ENCODE assay signal across 13 cellular contexts in genomic region chr1:164562947-164563346, GRCh38. TPM values are rescaled to one million over a fixed set of nuclear protein-coding genes. Genes with fewer than 3 reads are reported as not detected.
DNase-seq lines count a peak whose midpoint lies in the region; ATAC-seq and TF ChIP-seq lines count a peak whose summit lies in the region.
"Had no signal": no experiment of that assay in that cellular context is flagged by ENCODE, and none has a peak within 500 bp of the region (broad histone marks: within the 10 kb centered on the region; RNA-seq: fewer than 3 reads in every experiment).

No MANE protein-coding gene starts in this region.

- peak overlapping the region; percentile 9 to 88 (median 73) for H3K4me3 ChIP-seq in heart left ventricle
- H3K4me3 ChIP-seq in epithelial cell of proximal tubule (ENCODE audit: low read depth, low read length): peak overlapping the region; percentile 56
- H3K4me3 ChIP-seq in neural cell (ENCODE audit: low read length): peak overlapping the region; percentile 75
- H3K4me3 ChIP-seq in aorta (ENCODE audit: low read length in 2 of 2): peak overlapping the region; percentile 75 to 90
- H3K4me3 ChIP-seq in effector memory CD4-positive, alpha-beta T cell (ENCODE audit: insufficient read depth, low read depth, low read length, poor library complexity, severe bottlenecking): no peak overlapping the region
- H3K4me3 ChIP-seq: BLaER1 treated with 17β-estradiol and CSF1 and Interleukin-3, amounts not matched to agents 10 nM and 100 nM; GM12878 had no signal

- no peak for TF ChIP-seq RAD21 in neural cell (conservative IDR thresholded peaks at IDR 0.05)

- H3K27ac ChIP-seq in heart left ventricle: peak overlapping the region; percentile 26 to 87 (median 68)
- H3K27ac ChIP-seq in neural cell (ENCODE audit: low read length): peak overlapping the region; percentile 90
- no peak overlapping the region for H3K27ac ChIP-seq in aorta (ENCODE audit: low read depth in 1 of 2, low read length in 2 of 2)
- no peak overlapping the region for H3K27ac ChIP-seq in effector memory CD4-positive, alpha-beta T cell (ENCODE audit: insufficient read depth, low read length, poor library complexity, severe bottlenecking)
- H3K27ac ChIP-seq: BLaER1 treated with 17β-estradiol and CSF1 and Interleukin-3, amounts not matched to agents 10 nM and 100 nM had no signal

- H3K36me3 ChIP-seq in heart left ventricle (no peaks in the 10 kb centered on the region), neural cell (ENCODE audit: insufficient read depth, low read length) (no peaks in the 10 kb centered on the region), aorta (ENCODE audit: control insufficient read depth in 1 of 2, insufficient read depth in 2 of 2, low read length in 1 of 2) (no peaks in the 10 kb centered on the region)
- no peaks in the 10 kb centered on the region for H3K36me3 ChIP-seq in effector memory CD4-positive, alpha-beta T cell (ENCODE audit: control insufficient read depth, insufficient read depth, low read length)
- H3K36me3 ChIP-seq: BLaER1 treated with 17β-estradiol and CSF1 and Interleukin-3, amounts not matched to agents 10 nM and 100 nM had no signal

- H3K27me3 ChIP-seq in heart left ventricle (peaks cover 0 to 6% (median 0%) of the 10 kb centered on the region in 9 donors), neural cell (ENCODE audit: insufficient read depth, low read depth, low read length) (no peaks in the 10 kb centered on the region), aorta (ENCODE audit: control insufficient read depth in 1 of 2, insufficient read depth in 2 of 2, low read length in 1 of 2) (no peaks in the 10 kb centered on the region)
- H3K27me3 ChIP-seq in effector memory CD4-positive, alpha-beta T cell (replicated peaks; ENCODE audit: control insufficient read depth, insufficient read depth, low read length, poor library complexity, severe bottlenecking): peaks cover 6% of the 10 kb centered on the region

- intact Hi-C loops in heart left ventricle (cut with DNase I) (loop anchor here in 7 of 10 donors (5.0 to 10.0 kb wide), 8 partner anchors 44 to 224 kb away; no protein-coding TSS in a partner anchor), left ventricle myocardium superior (cut with micrococcal nuclease) (loop anchor here (10.0 kb wide), 1 partner anchor 222 kb away; no protein-coding TSS in a partner anchor), aorta (cut with DNase I) (loop anchor here in 1 of 2 donors (5.0 kb wide), 1 partner anchor 224 kb away; no protein-coding TSS in a partner anchor)

- H2AFZ ChIP-seq in neural cell (ENCODE audit: low read depth, low read length): no peak overlapping the region

- WGBS in heart left ventricle, 4 donors: 28 to 38% (median 30%) methylated on average over 2 of the region's 2 CpGs
- WGBS in aorta, 2 donors: 15 to 20% methylated on average over 2 of the region's 2 CpGs

- H4K20me1 ChIP-seq in neural cell (ENCODE audit: insufficient read depth): no peaks in the 10 kb centered on the region

- ATAC-seq in heart left ventricle: no peak
- ATAC-seq in left ventricle myocardium superior: no peak
- no peak for ATAC-seq in aorta (ENCODE audit: low FRiP score)
- ATAC-seq in HG03280 (IDR thresholded peaks at IDR 0.05; ENCODE audit: unreplicated experiment): no peak
- ATAC-seq in GM18868 (IDR thresholded peaks at IDR 0.05; ENCODE audit: unreplicated experiment): no peak
- ATAC-seq: GM12878, HepG2 had no signal

- TF ChIP-seq CTCF in heart left ventricle (IDR thresholded peaks at IDR 0.05) (no peak), epithelial cell of proximal tubule (conservative IDR thresholded peaks at IDR 0.05; ENCODE audit: low read depth, low read length) (no peak), neural cell (IDR thresholded peaks at IDR 0.05; ENCODE audit: poor library complexity, severe bottlenecking) (no peak)

- peaks cover 82% of the 10 kb centered on the region for H3K79me2 ChIP-seq in neural cell (replicated peaks; ENCODE audit: insufficient read depth, low read length)

- peaks cover 5% of the 10 kb centered on the region for H3F3A ChIP-seq in neural cell (ENCODE audit: insufficient read depth, low read length, poor library complexity, severe bottlenecking)

- peak overlapping the region; percentile 88 for H3K9ac ChIP-seq in neural cell (ENCODE audit: low read length)
- H3K9ac ChIP-seq: BLaER1 treated with 17β-estradiol and CSF1 and Interleukin-3, amounts not matched to agents 10 nM and 100 nM had no signal

- H3K4me1 ChIP-seq in heart left ventricle (peaks cover 0 to 37% (median 17%) of the 10 kb centered on the region in 12 donors), aorta (ENCODE audit: control insufficient read depth in 1 of 2, insufficient read depth in 2 of 2, low read length in 2 of 2) (peaks cover 0 to 2% of the 10 kb centered on the region in 2 donors)
- peaks cover 4% of the 10 kb centered on the region for H3K4me1 ChIP-seq in effector memory CD4-positive, alpha-beta T cell (ENCODE audit: control insufficient read depth, insufficient read depth, low read length, poor library complexity, severe bottlenecking)

- TF ChIP-seq EP300 in neural cell (conservative IDR thresholded peaks at IDR 0.05; ENCODE audit: poor library complexity, severe bottlenecking): no peak

- H3K4me2 ChIP-seq in neural cell (ENCODE audit: low read length): peak overlapping the region; percentile 95
- H3K4me2 ChIP-seq: BLaER1 treated with 17β-estradiol and CSF1 and Interleukin-3, amounts not matched to agents 10 nM and 100 nM had no signal

- no peak for DNase-seq in heart left ventricle
- DNase-seq in left ventricle myocardium superior: no peak
- DNase-seq in epithelial cell of proximal tubule (ENCODE audit: low read depth): no peak
- DNase-seq in aorta: no peak
- no peak for DNase-seq in effector memory CD4-positive, alpha-beta T cell
- DNase-seq: NCI-H345, T-helper 2 cell had no signal

- no peak for TF ChIP-seq POLR2A in heart left ventricle (IDR thresholded peaks at IDR 0.05)

- H3K9me2 ChIP-seq in neural cell (ENCODE audit: insufficient read depth, low read length): no peaks in the 10 kb centered on the region

- no peaks in the 10 kb centered on the region for H3K9me3 ChIP-seq in heart left ventricle
- H3K9me3 ChIP-seq in neural cell (ENCODE audit: low read length): no peaks in the 10 kb centered on the region
- H3K9me3 ChIP-seq in aorta (ENCODE audit: control insufficient read depth, low read length): no peaks in the 10 kb centered on the region
- no peaks in the 10 kb centered on the region for H3K9me3 ChIP-seq in effector memory CD4-positive, alpha-beta T cell (ENCODE audit: control insufficient read depth, low read length)
- H3K9me3 ChIP-seq: BLaER1 treated with 17β-estradiol and CSF1 and Interleukin-3, amounts not matched to agents 10 nM and 100 nM had no signal

TF ChIP-seq in neural cell, 6 proteins besides CTCF, POLR2A, EP300 and RAD21:
- TF ChIP-seq POLR2AphosphoS5 (IDR thresholded peaks at IDR 0.05) (no peak), REST (IDR thresholded peaks at IDR 0.05; ENCODE audit: borderline replicate concordance) (no peak), MXI1 (conservative IDR thresholded peaks at IDR 0.05; ENCODE audit: poor library complexity, severe bottlenecking) (peak; percentile 29), SMC3 (conservative IDR thresholded peaks at IDR 0.05; ENCODE audit: poor library complexity) (peak; percentile 11)

RNA-seq across cellular contexts. Expression of gene PBX1, which starts 4.0 kb away (rescaled TPM):
- total RNA-seq in heart left ventricle (10 to 100 TPM; 24.0 to 78.2 (median 59.8) TPM), left ventricle myocardium superior (69.6 TPM), epithelial cell of proximal tubule (3.0 and 4.4 TPM in 2 replicates), aorta (100 to 1,000 TPM in 1 of 2 donors, 10 to 100 TPM in 1; 61.8 to 125 TPM)
- polyA plus RNA-seq in heart left ventricle (10 to 100 TPM; 15.2 to 28.7 TPM), neural cell (42.4 and 48.1 TPM in 2 replicates), aorta (10 to 100 TPM; 14.0 to 18.2 TPM)
- polyA minus RNA-seq in neural cell: 233 and 303 TPM in 2 replicates
- total RNA-seq: HepG2 had no signal

Comparison
In these comparisons a context has a peak if more than half of its experiments do, and no peak if none do; other contexts are left out.
1. H3K27ac ChIP-seq: peak in heart left ventricle (12 of 12) and neural cell (single experiment); none in aorta (0 of 2) and effector memory CD4-positive, alpha-beta T cell (single experiment).